7 cellular contexts compared by ENCODE assay signal in genomic region chr7:75879771-75880184, GRCh38. TPM values are rescaled to one million over a fixed set of nuclear protein-coding genes. Genes with fewer than 3 reads are reported as not detected.
A peak's percentile ranks its signal among the peaks of the same experiment; 100 is the strongest.
DNase-seq lines count a peak whose midpoint lies in the region; ATAC-seq and TF ChIP-seq lines count a peak whose summit lies in the region.

No MANE protein-coding gene starts in this region.

- H3K27ac ChIP-seq in ascending aorta, result peak overlapping the region in 1 of 2 donors; percentile 69
- peak overlapping the region; percentile 67 to 81 for H3K27ac ChIP-seq in left lung
- H3K27ac ChIP-seq in tibial artery, result peak overlapping the region; percentile 73 to 81

- H3K4me1 ChIP-seq in ascending aorta, result peaks cover 0 to 10% of the 10 kb centered on the region in 2 donors
- H3K4me1 ChIP-seq in left lung, result peaks cover 13 to 53% of the 10 kb centered on the region in 2 donors
- peaks cover 0 to 24% (median 7%) of the 10 kb centered on the region in 4 donors for H3K4me1 ChIP-seq in tibial artery

- DNase-seq in GM12864 (ENCODE audit: low read depth) (no peak), NCI-H146 (lab: John Stamatoyannopoulos, UW) (peak; percentile 77), ascending aorta (ENCODE audit: low spot score in 2 of 2) (no peak), left lung (no peak), tibial artery (no peak)

- ATAC-seq in left lung (no peak), GM21576 (IDR thresholded peaks at IDR 0.05; ENCODE audit: unreplicated experiment) (no peak), GM18520 (IDR thresholded peaks at IDR 0.05; ENCODE audit: unreplicated experiment) (no peak)

- peak overlapping the region; percentile 74 for H3K4me3 ChIP-seq in GM12864 (ENCODE audit: low read depth, low read length)
- H3K4me3 ChIP-seq in ascending aorta, result peak overlapping the region; percentile 67 to 93
- peak overlapping the region; percentile 76 to 99 for H3K4me3 ChIP-seq in left lung
- peak overlapping the region; percentile 78 to 96 for H3K4me3 ChIP-seq in tibial artery

- H3K27me3 ChIP-seq in ascending aorta, result no peaks in the 10 kb centered on the region
- H3K27me3 ChIP-seq in left lung, result no peaks in the 10 kb centered on the region
- H3K27me3 ChIP-seq in tibial artery, result no peaks in the 10 kb centered on the region

- intact Hi-C loops in ascending aorta (cut with DNase I) (loop anchor here (1.0 to 10.0 kb wide), 6 partner anchors 35 to 415 kb away; partner anchors contain the start of genes HIP1 and TMEM120A), left lung (cut with DNase I) (loop anchor here in 1 of 2 donors (10.0 kb wide), 1 partner anchor 115 kb away; the partner anchor contains the start of gene TMEM120A), tibial artery (cut with DNase I; ENCODE audit: low total_unique reads) (no loop called here)

- H3K9me3 ChIP-seq in ascending aorta, result no peaks in the 10 kb centered on the region
- H3K9me3 ChIP-seq in left lung, result no peaks in the 10 kb centered on the region
- H3K9me3 ChIP-seq in tibial artery, result no peaks in the 10 kb centered on the region

- H3K36me3 ChIP-seq in ascending aorta, result peaks cover 30 to 40% of the 10 kb centered on the region in 2 donors
- H3K36me3 ChIP-seq in left lung, result peaks cover 0 to 35% of the 10 kb centered on the region in 2 donors
- peaks cover 32 to 42% (median 36%) of the 10 kb centered on the region in 3 donors for H3K36me3 ChIP-seq in tibial artery

- no peak for TF ChIP-seq CTCF in GM12864 (IDR thresholded peaks at IDR 0.05; ENCODE audit: low read depth, low read length, missing control alignments)
- TF ChIP-seq CTCF in ascending aorta (IDR thresholded peaks at IDR 0.05), result no peak
- no peak for TF ChIP-seq CTCF in left lung (IDR thresholded peaks at IDR 0.05)
- no peak for TF ChIP-seq CTCF in tibial artery (IDR thresholded peaks at IDR 0.05)

RNA-seq across cellular contexts. Expression of gene RHBDD2, which starts 0.9 kb away (rescaled TPM):
- total RNA-seq in ascending aorta (51.7 TPM), left lung (10 to 100 TPM; 62.4 to 69.0 TPM)

RNA-seq across cellular contexts. Expression of gene POR, which starts 35.2 kb away (rescaled TPM):
- 236 TPM for total RNA-seq in ascending aorta
- 100 to 1,000 TPM; 206 to 210 TPM for total RNA-seq in left lung
